Comparison of ENCODE assay signal across 9 cellular contexts in genomic region chr5:83720805-83721431, GRCh38. TPM values are rescaled to one million over a fixed set of nuclear protein-coding genes. Genes with fewer than 3 reads are reported as not detected.
A peak's percentile ranks its signal among the peaks of the same experiment; 100 is the strongest.
DNase-seq lines count a peak whose midpoint lies in the region; ATAC-seq and TF ChIP-seq lines count a peak whose summit lies in the region.
"Had no signal": no experiment of that assay in that cellular context is flagged by ENCODE, and none has a peak within 500 bp of the region (broad histone marks: within the 10 kb centered on the region; RNA-seq: fewer than 3 reads in every experiment).

HAPLN1 (minus strand) TSS chr5:83720855; CDS start chr5:83673523, 47,332 bp downstream.

- DNase-seq in GM23338 (ENCODE audit: low spot score) (peak; percentile 59), hepatocyte (ENCODE audit: low spot score) (peak; percentile 20), skeletal muscle cell (ENCODE audit: low read depth) (no peak), spleen (no peak), NCI-H1930 (lab: John Stamatoyannopoulos, UW) (no peak), NOMO-1 treated with DMSO at 0.1 percent for 48 hours (lab: John Stamatoyannopoulos, UW; ENCODE audit: unreplicated experiment) (no peak), SHP77 (lab: John Stamatoyannopoulos, UW) (no peak)
- no peak for DNase-seq in activated T-helper 1 cell treated with anti-CD3 and anti-CD28 coated beads, Interleukin-12 subunit alpha, Interleukin-12 subunit beta, Interleukin-2, Interleukin-4 antibody, amounts not matched to agents 30 ng/mL and 10 ng/mL and 1 ng/mL, durations not matched to agents 14 hours and 24 hours and 36 hours (ENCODE audit: low spot score)
- DNase-seq: activated CD4-positive, CD25-positive, alpha-beta regulatory T cell treated with anti-CD3 and anti-CD28 coated beads, Interleukin-2, amount 50 U/mL, for 72 hours had no signal

- H3K9me2 ChIP-seq in GM23338 (ENCODE audit: insufficient read depth) (no peaks in the 10 kb centered on the region), hepatocyte (replicated peaks; ENCODE audit: insufficient read depth) (no peaks in the 10 kb centered on the region)

- TF ChIP-seq POLR2A in spleen (IDR thresholded peaks at IDR 0.05): no peak

- no peaks in the 10 kb centered on the region; the same call in 2 of the 3 replicates for H3K9me3 Mint-ChIP-seq in GM23338
- H3K9me3 Mint-ChIP-seq in activated T-helper 1 cell treated with anti-CD3 and anti-CD28 coated beads, Interleukin-12 subunit alpha, Interleukin-12 subunit beta, Interleukin-2, Interleukin-4 antibody, amounts not matched to agents 30 ng/mL and 10 ng/mL and 1 ng/mL, durations not matched to agents 14 hours and 24 hours and 36 hours: no peaks in the 10 kb centered on the region

- no peaks in the 10 kb centered on the region for H3F3A ChIP-seq in GM23338 (replicated peaks; ENCODE audit: low read depth)

- intact Hi-C loops in activated T-helper 1 cell treated with anti-CD3 and anti-CD28 coated beads, Interleukin-12 subunit alpha, Interleukin-12 subunit beta, Interleukin-2, Interleukin-4 antibody, amounts not matched to agents 30 ng/mL and 10 ng/mL and 1 ng/mL, durations not matched to agents 14 hours and 24 hours and 36 hours (cut with micrococcal nuclease): no loop called here
- intact Hi-C loops in spleen (cut with DNase I; ENCODE audit: low total_unique reads): loop anchor here (10.0 kb wide), 1 partner anchor 534 kb away; no protein-coding TSS in a partner anchor

- H4K20me1 ChIP-seq in GM23338 (replicated peaks; ENCODE audit: insufficient read depth): no peaks in the 10 kb centered on the region
- H4K20me1 ChIP-seq in hepatocyte (ENCODE audit: insufficient read depth, poor library complexity, severe bottlenecking): no peaks in the 10 kb centered on the region

- H3K27ac ChIP-seq in GM23338 (ENCODE audit: low read depth) (no peak within 1 kb of the TSS; the same call in 1 of the 2 replicates), hepatocyte (peak within 1 kb of the TSS; percentile 87), spleen (no peak within 1 kb of the TSS)

- H3K36me3 Mint-ChIP-seq in GM23338 (ENCODE audit: low read depth): no peaks in the 10 kb centered on the region
- peaks cover 2% of the 10 kb centered on the region for H3K36me3 Mint-ChIP-seq in activated T-helper 1 cell treated with anti-CD3 and anti-CD28 coated beads, Interleukin-12 subunit alpha, Interleukin-12 subunit beta, Interleukin-2, Interleukin-4 antibody, amounts not matched to agents 30 ng/mL and 10 ng/mL and 1 ng/mL, durations not matched to agents 14 hours and 24 hours and 36 hours (ENCODE audit: low read depth)

- H3K4me2 ChIP-seq in GM23338: peak within 1 kb of the TSS; percentile 85
- H3K4me2 ChIP-seq in hepatocyte: peak within 1 kb of the TSS; percentile 92

- H3K27me3 Mint-ChIP-seq in GM23338 (ENCODE audit: insufficient read depth, low read depth, poor library complexity): peaks cover 11% of the 10 kb centered on the region
- H3K27me3 Mint-ChIP-seq in activated T-helper 1 cell treated with anti-CD3 and anti-CD28 coated beads, Interleukin-12 subunit alpha, Interleukin-12 subunit beta, Interleukin-2, Interleukin-4 antibody, amounts not matched to agents 30 ng/mL and 10 ng/mL and 1 ng/mL, durations not matched to agents 14 hours and 24 hours and 36 hours (ENCODE audit: insufficient read depth): peaks cover 56% of the 10 kb centered on the region

- peak within 1 kb of the TSS; percentile 56; the same call in 1 of the 2 replicates for H3K27ac Mint-ChIP-seq in GM23338
- H3K27ac Mint-ChIP-seq in activated T-helper 1 cell treated with anti-CD3 and anti-CD28 coated beads, Interleukin-12 subunit alpha, Interleukin-12 subunit beta, Interleukin-2, Interleukin-4 antibody, amounts not matched to agents 30 ng/mL and 10 ng/mL and 1 ng/mL, durations not matched to agents 14 hours and 24 hours and 36 hours: no peak within 1 kb of the TSS

- no peaks in the 10 kb centered on the region for H3K36me3 ChIP-seq in GM23338 (ENCODE audit: insufficient read depth)
- no peaks in the 10 kb centered on the region for H3K36me3 ChIP-seq in hepatocyte (replicated peaks; ENCODE audit: insufficient read depth, low read depth)
- no peaks in the 10 kb centered on the region for H3K36me3 ChIP-seq in spleen

- H3K9me3 ChIP-seq in hepatocyte (ENCODE audit: low read depth) (no peaks in the 10 kb centered on the region), spleen (no peaks in the 10 kb centered on the region)

- H2AFZ ChIP-seq in GM23338: peak within 1 kb of the TSS; percentile 94
- peak within 1 kb of the TSS; percentile 70 for H2AFZ ChIP-seq in hepatocyte

- H3K27me3 ChIP-seq in GM23338 (ENCODE audit: insufficient read depth) (no peaks in the 10 kb centered on the region), hepatocyte (no peaks in the 10 kb centered on the region), spleen (replicated peaks in 1 of 7) (peaks cover 4 to 71% (median 27%) of the 10 kb centered on the region in 7 donors)

- H3K4me3 ChIP-seq in GM23338: peak within 1 kb of the TSS; percentile 72
- H3K4me3 ChIP-seq in hepatocyte: peak within 1 kb of the TSS; percentile 84
- peak within 1 kb of the TSS; percentile 57 for H3K4me3 ChIP-seq in skeletal muscle cell (ENCODE audit: low read depth, low read length)
- H3K4me3 ChIP-seq in spleen: peak within 1 kb of the TSS in 2 of 8 donors; percentile 42 to 65

- peak; percentile 45 for ATAC-seq in GM23338

- WGBS in hepatocyte (ENCODE audit: low lambda C conversion rate, missing lambda C conversion rate): 12% methylated on average over 17 of the region's 17 CpGs
- WGBS in spleen, 5 donors: 44 to 57% (median 50%) methylated on average over 17 of the region's 17 CpGs

- peak within 1 kb of the TSS; percentile 91 for H3K4me3 Mint-ChIP-seq in GM23338
- peak within 1 kb of the TSS; percentile 64 for H3K4me3 Mint-ChIP-seq in activated T-helper 1 cell treated with anti-CD3 and anti-CD28 coated beads, Interleukin-12 subunit alpha, Interleukin-12 subunit beta, Interleukin-2, Interleukin-4 antibody, amounts not matched to agents 30 ng/mL and 10 ng/mL and 1 ng/mL, durations not matched to agents 14 hours and 24 hours and 36 hours

- TF ChIP-seq CTCF in GM23338 (conservative IDR thresholded peaks at IDR 0.05; ENCODE audit: low read depth in 2 of 2) (no peak), hepatocyte (IDR thresholded peaks at IDR 0.05; ENCODE audit: poor library complexity) (no peak), spleen (IDR thresholded peaks at IDR 0.05 in 8 of 11, conservative IDR thresholded peaks at IDR 0.05 in 3 of 11) (no peak)

- H3K4me1 Mint-ChIP-seq in GM23338: peaks cover 33% of the 10 kb centered on the region
- no peaks in the 10 kb centered on the region for H3K4me1 Mint-ChIP-seq in activated T-helper 1 cell treated with anti-CD3 and anti-CD28 coated beads, Interleukin-12 subunit alpha, Interleukin-12 subunit beta, Interleukin-2, Interleukin-4 antibody, amounts not matched to agents 30 ng/mL and 10 ng/mL and 1 ng/mL, durations not matched to agents 14 hours and 24 hours and 36 hours (ENCODE audit: low read depth)

- H3K4me1 ChIP-seq in GM23338 (ENCODE audit: insufficient read depth) (peaks cover 41% of the 10 kb centered on the region), hepatocyte (ENCODE audit: insufficient read depth) (peaks cover 10% of the 10 kb centered on the region), spleen (peaks cover 9 to 19% (median 10%) of the 10 kb centered on the region in 6 donors)

- H3K79me2 ChIP-seq in GM23338 (replicated peaks; ENCODE audit: insufficient read depth) (no peaks in the 10 kb centered on the region), hepatocyte (no peaks in the 10 kb centered on the region)

TF ChIP-seq in GM23338, 12 proteins besides CTCF, POLR2A, EP300 and RAD21:
- TF ChIP-seq ETS1 (IDR thresholded peaks at IDR 0.05) (no peak), POLR2AphosphoS5 (IDR thresholded peaks at IDR 0.05; ENCODE audit: low read depth) (0 out of 2 replicates have a peak, but pooled peaks have one; percentile 22), ZNF114 (CRISPR knock-in tag; IDR thresholded peaks at IDR 0.05) (no peak)

RNA-seq across cellular contexts. Expression of gene HAPLN1, which starts in this region (rescaled TPM):
- total RNA-seq in GM23338 (2014; rRNA removed; shearing (Covaris generic)): 3.6 and 4.0 TPM in 2 replicates
- 0.85 and 1.5 TPM in 2 replicates for polyA plus RNA-seq in GM23338 (2016; fragmentation: Nextera tagmentation; extraction: Ambion mirVana)
- not detected in 2 replicates for total RNA-seq in activated T-helper 1 cell treated with anti-CD3 and anti-CD28 coated beads, Interleukin-12 subunit alpha, Interleukin-12 subunit beta, Interleukin-2, Interleukin-4 antibody, amounts not matched to agents 30 ng/mL and 10 ng/mL and 1 ng/mL, durations not matched to agents 14 hours and 24 hours and 36 hours
- 43.0 and 49.7 TPM in 2 replicates for total RNA-seq in hepatocyte
- polyA plus RNA-seq in hepatocyte: 32.7 and 34.5 TPM in 2 replicates
- not detected for total RNA-seq in spleen
- polyA plus RNA-seq in spleen: not detected

Comparison
In these comparisons a context has a peak if more than half of its experiments do, and no peak if none do; other contexts are left out.
1. RNA of gene HAPLN1 (polyA plus RNA-seq): 32.7 to 34.5 TPM in hepatocyte; 0.85 to 1.5 TPM in GM23338 and not detected in spleen; every median in the first group is over 10 times any median in the second.
2. DNase-seq: peak in GM23338 (single experiment) and hepatocyte (single experiment); none in activated T-helper 1 cell treated with anti-CD3 and anti-CD28 coated beads, Interleukin-12 subunit alpha, Interleukin-12 subunit beta, Interleukin-2, Interleukin-4 antibody, amounts not matched to agents 30 ng/mL and 10 ng/mL and 1 ng/mL, durations not matched to agents 14 hours and 24 hours and 36 hours (single experiment), skeletal muscle cell (single experiment), spleen (single experiment), NCI-H1930 (0 of 2), NOMO-1 treated with DMSO at 0.1 percent for 48 hours (single experiment) and SHP77 (0 of 2).